Comparison of ENCODE assay signal across 21 cellular contexts in the genomic region with DNA sequence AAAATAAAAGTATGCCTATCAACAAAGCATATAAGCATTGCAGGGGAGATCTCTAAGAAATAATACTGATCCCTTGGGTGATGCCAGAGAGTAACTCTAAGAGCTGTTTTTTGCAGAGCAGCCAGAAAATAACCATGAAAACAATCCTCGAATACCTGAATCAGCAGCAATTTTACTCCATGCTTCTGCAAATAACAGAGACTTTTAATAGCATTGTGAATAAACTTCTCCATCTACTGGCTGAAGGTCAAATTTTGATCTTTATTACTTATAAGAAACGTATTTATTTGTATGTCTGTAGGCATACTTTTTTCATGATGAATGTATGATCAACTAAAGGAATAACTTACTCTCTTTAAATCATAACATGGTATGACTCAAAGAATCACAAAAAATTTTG.
DNase-seq lines count a peak whose midpoint lies in the region; ATAC-seq and TF ChIP-seq lines count a peak whose summit lies in the region.
"Had no signal": no experiment of that assay in that cellular context is flagged by ENCODE, and none has a peak within 500 bp of the region (broad histone marks: within the 10 kb centered on the region; RNA-seq: fewer than 3 reads in every experiment).

No MANE protein-coding gene starts in this region.

- H3K9me3 Mint-ChIP-seq in nephron progenitor cell: no peaks in the 10 kb centered on the region
- H3K9me3 Mint-ChIP-seq: activated T-helper 2 cell treated with anti-CD3 and anti-CD28 coated beads, Interferon-gamma antibody, Interleukin-2, Interleukin-4, amounts not matched to agents 10 μg/mL and 5 μg/mL and 100 μg/mL, durations not matched to agents 14 hours and 24 hours and 36 hours; CD4-positive, alpha-beta T cell had no signal

- DNase-seq in EH (ENCODE audit: low read depth) (peak; percentile 52), NCI-H748 (lab: John Stamatoyannopoulos, UW; ENCODE audit: unreplicated experiment) (peak; percentile 62), adipocyte (ENCODE audit: low read depth) (peak; percentile 32), left kidney (ENCODE audit: low read depth, low spot score) (peak; percentile 3), nephron progenitor cell (no peak), NCI-H510A (lab: John Stamatoyannopoulos, UW) (no peak)
- DNase-seq: activated CD8-positive, alpha-beta T cell treated with anti-CD3 and anti-CD28 coated beads for 36 hours; amygdala; CD4-positive, alpha-beta T cell; colonic mucosa; GDM1; left ventricle myocardium inferior; NCI-H1930; NCI-H69; Right ventricle myocardium superior; substantia nigra had no signal

- ATAC-seq in HG03196 (IDR thresholded peaks at IDR 0.05; ENCODE audit: unreplicated experiment) (no peak), HG02970 (IDR thresholded peaks at IDR 0.05; ENCODE audit: low FRiP score, unreplicated experiment) (no peak)
- ATAC-seq: activated CD8-positive, alpha-beta T cell treated with anti-CD3 and anti-CD28 coated beads for 36 hours had no signal

- H3K4me1 ChIP-seq in adipocyte (ENCODE audit: control insufficient read depth, insufficient read depth, low read length): peaks cover 4% of the 10 kb centered on the region
- H3K4me1 ChIP-seq: colonic mucosa, left ventricle myocardium inferior had no signal

- H3K36me3 ChIP-seq in adipocyte (ENCODE audit: control insufficient read depth, insufficient read depth, low read length, severe bottlenecking): no peaks in the 10 kb centered on the region
- H3K36me3 ChIP-seq: colonic mucosa, left ventricle myocardium inferior had no signal

- H3K4me1 Mint-ChIP-seq in nephron progenitor cell: no peaks in the 10 kb centered on the region

- no peak overlapping the region for H3K4me3 Mint-ChIP-seq in nephron progenitor cell
- H3K4me3 Mint-ChIP-seq: activated CD8-positive, alpha-beta T cell treated with anti-CD3 and anti-CD28 coated beads for 36 hours; CD4-positive, alpha-beta T cell had no signal

- H3K4me3 ChIP-seq in adipocyte (ENCODE audit: low read length): no peak overlapping the region
- H3K4me3 ChIP-seq: colonic mucosa, left ventricle myocardium inferior had no signal

- H3K27me3 ChIP-seq in adipocyte (replicated peaks; ENCODE audit: control insufficient read depth, insufficient read depth, low read length): no peaks in the 10 kb centered on the region
- H3K27me3 ChIP-seq: colonic mucosa had no signal

- no peak for TF ChIP-seq CTCF in nephron progenitor cell (IDR thresholded peaks at IDR 0.05)

- H3K27me3 Mint-ChIP-seq in nephron progenitor cell (ENCODE audit: low read depth, poor library complexity): no peaks in the 10 kb centered on the region
- H3K27me3 Mint-ChIP-seq: activated CD8-positive, alpha-beta T cell treated with anti-CD3 and anti-CD28 coated beads for 36 hours; CD4-positive, alpha-beta T cell; progenitor cell of endocrine pancreas had no signal

- no peaks in the 10 kb centered on the region for H3K9me3 ChIP-seq in adipocyte (ENCODE audit: control insufficient read depth, low read length)
- H3K9me3 ChIP-seq: colonic mucosa, left ventricle myocardium inferior had no signal

- no peak overlapping the region for H3K27ac Mint-ChIP-seq in nephron progenitor cell
- H3K27ac Mint-ChIP-seq: activated CD8-positive, alpha-beta T cell treated with anti-CD3 and anti-CD28 coated beads for 36 hours; activated T-helper 2 cell treated with anti-CD3 and anti-CD28 coated beads, Interferon-gamma antibody, Interleukin-2, Interleukin-4, amounts not matched to agents 10 μg/mL and 5 μg/mL and 100 μg/mL, durations not matched to agents 14 hours and 24 hours and 36 hours; CD4-positive, alpha-beta T cell; progenitor cell of endocrine pancreas had no signal

- H3K36me3 Mint-ChIP-seq in nephron progenitor cell (ENCODE audit: low read depth): no peaks in the 10 kb centered on the region

- no peak overlapping the region for H3K9ac ChIP-seq in adipocyte (ENCODE audit: low read length)
- H3K9ac ChIP-seq: KMS-11 had no signal

Comparison
In these comparisons a context has a peak if more than half of its experiments do, and no peak if none do; other contexts are left out.
1. DNase-seq: peak in EH (single experiment), NCI-H748 (single experiment), adipocyte (single experiment) and left kidney (single experiment); none in nephron progenitor cell (single experiment) and NCI-H510A (single experiment).